In the genomic region with DNA sequence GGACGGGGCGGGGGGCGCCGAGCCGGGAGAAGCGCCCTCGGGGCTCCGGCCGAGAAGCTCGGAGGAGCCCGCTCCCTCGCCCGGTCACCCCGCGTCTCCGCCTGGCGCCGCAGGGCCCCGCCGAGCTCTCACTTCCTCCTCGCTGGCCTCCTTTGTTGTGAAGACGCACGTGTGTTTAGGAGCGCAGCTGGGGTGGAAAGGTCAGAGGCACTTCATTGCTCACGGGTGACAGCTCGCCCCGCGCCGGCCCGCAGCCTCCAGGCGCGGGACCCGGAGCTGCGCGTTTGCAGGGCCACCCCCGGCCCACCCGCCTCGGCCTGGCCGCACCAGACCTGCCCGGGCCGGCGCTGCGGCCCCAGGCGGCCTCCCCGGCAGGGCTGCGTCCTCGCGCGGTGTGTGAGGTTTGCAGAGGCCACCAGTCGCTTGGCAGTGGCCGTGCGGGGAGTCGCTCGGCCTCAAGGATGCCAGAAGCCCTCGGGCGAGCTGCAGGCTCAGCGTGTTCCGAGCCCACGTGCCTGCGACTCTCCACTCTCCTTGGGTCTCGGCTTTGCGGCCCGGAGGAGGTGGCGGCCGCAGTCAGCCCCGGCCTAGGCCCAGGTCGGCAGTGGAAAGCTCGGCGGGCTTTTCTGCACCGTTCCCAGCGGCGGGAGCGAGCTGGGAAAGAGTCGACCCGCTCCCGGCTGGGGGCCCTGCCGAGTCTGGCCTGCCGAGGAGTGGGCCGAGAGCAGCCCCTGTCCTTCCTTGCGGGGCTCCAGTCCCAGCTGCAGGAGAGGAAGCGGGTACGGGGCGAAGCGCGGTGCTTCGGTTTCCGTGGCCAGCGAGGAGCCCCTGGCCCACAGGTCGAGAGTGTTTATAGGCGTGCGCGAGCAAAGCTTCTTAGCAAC, we compare ENCODE assay signal across 1 cellular context.
TF ChIP-seq lines count a peak whose summit lies in the region.

No MANE protein-coding gene starts in this region.

TF ChIP-seq in HepG2, 621 proteins besides CTCF, POLR2A, EP300 and RAD21 (continued from another document):
- TF ChIP-seq, protein P1, sequence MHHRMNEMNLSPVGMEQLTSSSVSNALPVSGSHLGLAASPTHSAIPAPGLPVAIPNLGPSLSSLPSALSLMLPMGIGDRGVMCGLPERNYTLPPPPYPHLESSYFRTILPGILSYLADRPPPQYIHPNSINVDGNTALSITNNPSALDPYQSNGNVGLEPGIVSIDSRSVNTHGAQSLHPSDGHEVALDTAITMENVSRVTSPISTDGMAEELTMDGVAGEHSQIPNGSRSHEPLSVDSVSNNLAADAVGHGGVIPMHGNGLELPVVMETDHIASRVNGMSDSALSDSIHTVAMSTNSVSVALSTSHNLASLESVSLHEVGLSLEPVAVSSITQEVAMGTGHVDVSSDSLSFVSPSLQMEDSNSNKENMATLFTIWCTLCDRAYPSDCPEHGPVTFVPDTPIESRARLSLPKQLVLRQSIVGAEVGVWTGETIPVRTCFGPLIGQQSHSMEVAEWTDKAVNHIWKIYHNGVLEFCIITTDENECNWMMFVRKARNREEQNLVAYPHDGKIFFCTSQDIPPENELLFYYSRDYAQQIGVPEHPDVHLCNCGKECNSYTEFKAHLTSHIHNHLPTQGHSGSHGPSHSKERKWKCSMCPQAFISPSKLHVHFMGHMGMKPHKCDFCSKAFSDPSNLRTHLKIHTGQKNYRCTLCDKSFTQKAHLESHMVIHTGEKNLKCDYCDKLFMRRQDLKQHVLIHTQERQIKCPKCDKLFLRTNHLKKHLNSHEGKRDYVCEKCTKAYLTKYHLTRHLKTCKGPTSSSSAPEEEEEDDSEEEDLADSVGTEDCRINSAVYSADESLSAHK (CRISPR knock-in tag; IDR thresholded peaks at IDR 0.05; ENCODE audit: borderline replicate concordance), result no peak
- TF ChIP-seq, protein P2, sequence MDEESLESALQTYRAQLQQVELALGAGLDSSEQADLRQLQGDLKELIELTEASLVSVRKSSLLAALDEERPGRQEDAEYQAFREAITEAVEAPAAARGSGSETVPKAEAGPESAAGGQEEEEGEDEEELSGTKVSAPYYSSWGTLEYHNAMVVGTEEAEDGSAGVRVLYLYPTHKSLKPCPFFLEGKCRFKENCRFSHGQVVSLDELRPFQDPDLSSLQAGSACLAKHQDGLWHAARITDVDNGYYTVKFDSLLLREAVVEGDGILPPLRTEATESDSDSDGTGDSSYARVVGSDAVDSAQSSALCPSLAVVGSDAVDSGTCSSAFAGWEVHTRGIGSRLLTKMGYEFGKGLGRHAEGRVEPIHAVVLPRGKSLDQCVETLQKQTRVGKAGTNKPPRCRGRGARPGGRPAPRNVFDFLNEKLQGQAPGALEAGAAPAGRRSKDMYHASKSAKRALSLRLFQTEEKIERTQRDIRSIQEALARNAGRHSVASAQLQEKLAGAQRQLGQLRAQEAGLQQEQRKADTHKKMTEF (CRISPR knock-in tag; IDR thresholded peaks at IDR 0.05), result no peak
- TF ChIP-seq ZBTB38 (CRISPR knock-in tag; IDR thresholded peaks at IDR 0.05), result 0 out of 2 replicates have a peak, but pooled peaks have one; percentile 14
- no peak for TF ChIP-seq RAD51 (IDR thresholded peaks at IDR 0.05; ENCODE audit: borderline replicate concordance)
- TF ChIP-seq PLRG1 (conservative IDR thresholded peaks at IDR 0.05), result no peak
- no peak for TF ChIP-seq ZNF546 (CRISPR knock-in tag; conservative IDR thresholded peaks at IDR 0.05)
- no peak for TF ChIP-seq ZNF7 (CRISPR knock-in tag; IDR thresholded peaks at IDR 0.05)
- TF ChIP-seq CHD4 (IDR thresholded peaks at IDR 0.05; ENCODE audit: borderline replicate concordance, low read length), result no peak
- TF ChIP-seq AGO2 (optimal IDR thresholded peaks at IDR 0.05; ENCODE audit: low read depth, low read length), result peak; percentile 94
- TF ChIP-seq AKAP8 (CRISPR knock-in tag; IDR thresholded peaks at IDR 0.05), result no peak
- TF ChIP-seq, protein P3, sequence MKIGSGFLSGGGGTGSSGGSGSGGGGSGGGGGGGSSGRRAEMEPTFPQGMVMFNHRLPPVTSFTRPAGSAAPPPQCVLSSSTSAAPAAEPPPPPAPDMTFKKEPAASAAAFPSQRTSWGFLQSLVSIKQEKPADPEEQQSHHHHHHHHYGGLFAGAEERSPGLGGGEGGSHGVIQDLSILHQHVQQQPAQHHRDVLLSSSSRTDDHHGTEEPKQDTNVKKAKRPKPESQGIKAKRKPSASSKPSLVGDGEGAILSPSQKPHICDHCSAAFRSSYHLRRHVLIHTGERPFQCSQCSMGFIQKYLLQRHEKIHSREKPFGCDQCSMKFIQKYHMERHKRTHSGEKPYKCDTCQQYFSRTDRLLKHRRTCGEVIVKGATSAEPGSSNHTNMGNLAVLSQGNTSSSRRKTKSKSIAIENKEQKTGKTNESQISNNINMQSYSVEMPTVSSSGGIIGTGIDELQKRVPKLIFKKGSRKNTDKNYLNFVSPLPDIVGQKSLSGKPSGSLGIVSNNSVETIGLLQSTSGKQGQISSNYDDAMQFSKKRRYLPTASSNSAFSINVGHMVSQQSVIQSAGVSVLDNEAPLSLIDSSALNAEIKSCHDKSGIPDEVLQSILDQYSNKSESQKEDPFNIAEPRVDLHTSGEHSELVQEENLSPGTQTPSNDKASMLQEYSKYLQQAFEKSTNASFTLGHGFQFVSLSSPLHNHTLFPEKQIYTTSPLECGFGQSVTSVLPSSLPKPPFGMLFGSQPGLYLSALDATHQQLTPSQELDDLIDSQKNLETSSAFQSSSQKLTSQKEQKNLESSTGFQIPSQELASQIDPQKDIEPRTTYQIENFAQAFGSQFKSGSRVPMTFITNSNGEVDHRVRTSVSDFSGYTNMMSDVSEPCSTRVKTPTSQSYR (CRISPR knock-in tag; IDR thresholded peaks at IDR 0.05; ENCODE audit: borderline replicate concordance), result no peak
- TF ChIP-seq ZNF782 (CRISPR knock-in tag; IDR thresholded peaks at IDR 0.05; ENCODE audit: borderline replicate concordance), result no peak
- TF ChIP-seq RFXANK (CRISPR knock-in tag; IDR thresholded peaks at IDR 0.05), result no peak
- TF ChIP-seq MLLT10 (CRISPR knock-in tag; IDR thresholded peaks at IDR 0.05), result no peak
- TF ChIP-seq NFKB2 (CRISPR knock-in tag; IDR thresholded peaks at IDR 0.05; ENCODE audit: borderline replicate concordance), result no peak
